In genomic region chr1:63326473-63327380, GRCh38 we compare ENCODE assay signal across 10 cellular contexts. TPM values are rescaled to one million over a fixed set of nuclear protein-coding genes. Genes with fewer than 3 reads are reported as not detected.
A peak's percentile ranks its signal among the peaks of the same experiment; 100 is the strongest.
DNase-seq lines count a peak whose midpoint lies in the region; ATAC-seq lines count a peak whose summit lies in the region.
"Had no signal": no experiment of that assay in that cellular context is flagged by ENCODE, and none has a peak within 500 bp of the region (broad histone marks: within the 10 kb centered on the region; RNA-seq: fewer than 3 reads in every experiment).

No MANE protein-coding gene starts in this region.

- H3K27me3 Mint-ChIP-seq in activated T-cell treated with anti-CD3 and anti-CD28 coated beads, Interleukin-2, amount 50 U/mL, for 24 hours, result peaks cover 80% of the 10 kb centered on the region
- peaks cover 70 to 75% of the 10 kb centered on the region in 2 donors for H3K27me3 Mint-ChIP-seq in effector memory CD8-positive, alpha-beta T cell

- no peak for ATAC-seq in effector memory CD8-positive, alpha-beta T cell (replicated peaks)
- ATAC-seq in GM19395 (IDR thresholded peaks at IDR 0.05; ENCODE audit: unreplicated experiment), result no peak

- peak; percentile 34 for DNase-seq in activated T-cell treated with anti-CD3 and anti-CD28 coated beads, Interleukin-2, amount 50 U/mL, for 24 hours
- no peak for DNase-seq in activated T-cell treated with anti-CD3 and anti-CD28 coated beads for 4 hours
- DNase-seq in NCI-H526 (lab: John Stamatoyannopoulos, UW), result peak; percentile 30 to 73
- no peak for DNase-seq in effector memory CD8-positive, alpha-beta T cell
- DNase-seq in retina, result peak; percentile 87
- no peak for DNase-seq in HPDE6-E6E7 (ENCODE audit: extremely low spot score)
- no peak for DNase-seq in mesenteric fat pad (ENCODE audit: low spot score)

- peaks cover 40% of the 10 kb centered on the region for H3K4me1 Mint-ChIP-seq in activated T-cell treated with anti-CD3 and anti-CD28 coated beads, Interleukin-2, amount 50 U/mL, for 24 hours (ENCODE audit: low read depth)
- H3K4me1 Mint-ChIP-seq in effector memory CD8-positive, alpha-beta T cell (ENCODE audit: low read depth in 2 of 2), result peaks cover 16 to 25% of the 10 kb centered on the region in 2 donors

- peak overlapping the region; percentile 69 for H3K27ac Mint-ChIP-seq in activated T-cell treated with anti-CD3 and anti-CD28 coated beads, Interleukin-2, amount 50 U/mL, for 24 hours
- H3K27ac Mint-ChIP-seq in effector memory CD8-positive, alpha-beta T cell, result peak overlapping the region in 1 of 2 donors; percentile 66

- H3K4me3 Mint-ChIP-seq in activated T-cell treated with anti-CD3 and anti-CD28 coated beads, Interleukin-2, amount 50 U/mL, for 24 hours, result no peak overlapping the region
- H3K4me3 Mint-ChIP-seq in effector memory CD8-positive, alpha-beta T cell, result peak overlapping the region; percentile 3 to 17

- H3K36me3 Mint-ChIP-seq in activated T-cell treated with anti-CD3 and anti-CD28 coated beads, Interleukin-2, amount 50 U/mL, for 24 hours (ENCODE audit: low read depth), result no peaks in the 10 kb centered on the region
- H3K36me3 Mint-ChIP-seq in effector memory CD8-positive, alpha-beta T cell (ENCODE audit: insufficient read depth), result peaks cover 47% of the 10 kb centered on the region

- peaks cover 8% of the 10 kb centered on the region for H3K9me3 Mint-ChIP-seq in activated T-cell treated with anti-CD3 and anti-CD28 coated beads, Interleukin-2, amount 50 U/mL, for 24 hours
- peaks cover under 1 to 2% of the 10 kb centered on the region in 2 donors for H3K9me3 Mint-ChIP-seq in effector memory CD8-positive, alpha-beta T cell

RNA-seq across cellular contexts. Expression of gene FOXD3, which starts 4.4 kb away (rescaled TPM):
- not detected for total RNA-seq in mesenteric fat pad
- total RNA-seq: activated naive CD4-positive, alpha-beta T cell treated with anti-CD3 and anti-CD28 coated beads, Interleukin-2, amount 50 U/mL, for 72 hours; renal cortical epithelial cell had no signal

RNA-seq across cellular contexts. Expression of gene ALG6, which starts 40.7 kb away (rescaled TPM):
- 8.4 TPM for total RNA-seq in mesenteric fat pad

Comparison
In these comparisons a context has a peak if more than half of its experiments do, and no peak if none do; other contexts are left out.
1. DNase-seq: peak in activated T-cell treated with anti-CD3 and anti-CD28 coated beads, Interleukin-2, amount 50 U/mL, for 24 hours (single experiment), NCI-H526 (2 of 2) and retina (single experiment); none in activated T-cell treated with anti-CD3 and anti-CD28 coated beads for 4 hours (single experiment), effector memory CD8-positive, alpha-beta T cell (0 of 3), HPDE6-E6E7 (single experiment) and mesenteric fat pad (single experiment).